In genomic region chr2:112692496-112692911, GRCh38 we compare ENCODE assay signal across 8 cellular contexts. TPM values are rescaled to one million over a fixed set of nuclear protein-coding genes. Genes with fewer than 3 reads are reported as not detected.
DNase-seq lines count a peak whose midpoint lies in the region; ATAC-seq and TF ChIP-seq lines count a peak whose summit lies in the region.

No MANE protein-coding gene starts in this region.

- no peaks in the 10 kb centered on the region for H3K27me3 Mint-ChIP-seq in T-cell
- no peaks in the 10 kb centered on the region for H3K27me3 Mint-ChIP-seq in stimulated activated memory B cell treated with anti-CD40 and anti-IgM and Interleukin-4, amounts not matched to agents 10 μg/mL and 1 μg/mL and 100 μg/mL, for 72 hours

- no peaks in the 10 kb centered on the region for H3K36me3 Mint-ChIP-seq in T-cell
- H3K36me3 Mint-ChIP-seq in stimulated activated memory B cell treated with anti-CD40 and anti-IgM and Interleukin-4, amounts not matched to agents 10 μg/mL and 1 μg/mL and 100 μg/mL, for 72 hours = no peaks in the 10 kb centered on the region

- H3K27ac ChIP-seq in body of pancreas = no peak overlapping the region
- no peak overlapping the region for H3K27ac ChIP-seq in uterus

- intact Hi-C loops in body of pancreas (cut with DNase I) = no loop called here
- intact Hi-C loops in uterus (cut with DNase I; ENCODE audit: low total_unique reads) = no loop called here

- H3K9me3 Mint-ChIP-seq in T-cell = no peaks in the 10 kb centered on the region
- H3K9me3 Mint-ChIP-seq in stimulated activated memory B cell treated with anti-CD40 and anti-IgM and Interleukin-4, amounts not matched to agents 10 μg/mL and 1 μg/mL and 100 μg/mL, for 72 hours = no peaks in the 10 kb centered on the region

- TF ChIP-seq CTCF in GM06990 (IDR thresholded peaks at IDR 0.05; ENCODE audit: insufficient read depth, low read length, poor library complexity, severe bottlenecking) = no peak
- TF ChIP-seq CTCF in body of pancreas (IDR thresholded peaks at IDR 0.05) = no peak
- TF ChIP-seq CTCF in uterus (IDR thresholded peaks at IDR 0.05) = no peak

- TF ChIP-seq POLR2A in body of pancreas (IDR thresholded peaks at IDR 0.05) = no peak
- TF ChIP-seq POLR2A in uterus (IDR thresholded peaks at IDR 0.05) = no peak

- H3K4me1 ChIP-seq in body of pancreas (peaks cover 7% of the 10 kb centered on the region), uterus (no peaks in the 10 kb centered on the region)

- H3K4me3 ChIP-seq in GM06990 (replicated peaks; ENCODE audit: low read depth, low read length) (no peak overlapping the region), body of pancreas (no peak overlapping the region), uterus (no peak overlapping the region)

- CTCF ChIA-PET in T-cell (lab: Charles Lee) = interaction anchor here (0.7 to 4.3 kb wide), 7 partner anchors 45 to 433 kb away, joined by 3 to 40 read pairs (median 4); no protein-coding TSS in a partner anchor

- peak overlapping the region; percentile 53 to 86 for H3K27ac Mint-ChIP-seq in T-cell
- H3K27ac Mint-ChIP-seq in stimulated activated memory B cell treated with anti-CD40 and anti-IgM and Interleukin-4, amounts not matched to agents 10 μg/mL and 1 μg/mL and 100 μg/mL, for 72 hours = peak overlapping the region; percentile 62

- H3K4me1 Mint-ChIP-seq in T-cell = peaks cover 28 to 32% (median 29%) of the 10 kb centered on the region in 3 donors
- H3K4me1 Mint-ChIP-seq in stimulated activated memory B cell treated with anti-CD40 and anti-IgM and Interleukin-4, amounts not matched to agents 10 μg/mL and 1 μg/mL and 100 μg/mL, for 72 hours = peaks cover 36% of the 10 kb centered on the region

- peak; percentile 72 to 90 (median 80) for ATAC-seq in T-cell (replicated peaks in 1 of 4)
- ATAC-seq in body of pancreas = peak; percentile 31
- peak; percentile 49 for ATAC-seq in left lobe of liver
- peak; percentile 80 for ATAC-seq in stimulated activated memory B cell treated with anti-CD40 and anti-IgM and Interleukin-4, amounts not matched to agents 10 μg/mL and 1 μg/mL and 100 μg/mL, for 72 hours

- 39 to 50% methylated on average over 4 to 5 of the region's 5 CpGs for WGBS in body of pancreas, 2 donors

- H3K9me3 ChIP-seq in body of pancreas = no peaks in the 10 kb centered on the region
- H3K9me3 ChIP-seq in uterus = no peaks in the 10 kb centered on the region

- H3K36me3 ChIP-seq in GM06990 (ENCODE audit: control insufficient read depth, insufficient read depth, low read length) (no peaks in the 10 kb centered on the region), body of pancreas (replicated peaks in 1 of 2; ENCODE audit: insufficient read depth in 1 of 2, low read depth in 2 of 2) (no peaks in the 10 kb centered on the region), uterus (no peaks in the 10 kb centered on the region)

- H3K4me3 Mint-ChIP-seq in T-cell = no peak overlapping the region
- H3K4me3 Mint-ChIP-seq in stimulated activated memory B cell treated with anti-CD40 and anti-IgM and Interleukin-4, amounts not matched to agents 10 μg/mL and 1 μg/mL and 100 μg/mL, for 72 hours = no peak overlapping the region

- DNase-seq in GM06990 (ENCODE audit: extremely low read depth, insufficient read length) = peak; percentile 62
- peak; percentile 96 for DNase-seq in H4 (ENCODE audit: low spot score)
- DNase-seq in Kasumi-1 (lab: John Stamatoyannopoulos, UW) = peak; percentile 17 to 59
- peak in 30 of 34 experiments; percentile 5 to 53 (median 21) for DNase-seq in T-cell
- peak in 1 of 4 donors; percentile 67 for DNase-seq in body of pancreas
- no peak for DNase-seq in left lobe of liver (ENCODE audit: low spot score)
- DNase-seq in uterus = no peak

- POLR2A ChIA-PET in T-cell (lab: Charles Lee) = interaction anchor here in 1 of 2 donors (0.9 kb wide), 1 partner anchor 108 kb away, joined by 3 read pairs; the partner anchor contains the start of gene CHCHD5

- H3K27me3 ChIP-seq in GM06990 (replicated peaks; ENCODE audit: control insufficient read depth, insufficient read depth, low read length) (no peaks in the 10 kb centered on the region), body of pancreas (no peaks in the 10 kb centered on the region), uterus (no peaks in the 10 kb centered on the region)

RNA-seq across cellular contexts. Expression of gene NT5DC4, which starts 28.3 kb away (rescaled TPM):
- not detected in 2 replicates for total RNA-seq in H4 (2014; rRNA removed; shearing (Covaris generic))
- total RNA-seq in T-cell (not detected), body of pancreas (not detected), left lobe of liver (not detected), uterus (not detected)

RNA-seq across cellular contexts. Expression of gene SLC20A1, which starts 46.8 kb away (rescaled TPM):
- 54.2 and 57.2 TPM in 2 replicates for total RNA-seq in H4 (2014; rRNA removed; shearing (Covaris generic))
- total RNA-seq in T-cell (100 to 1,000 TPM in 2 of 5 donors, 10 to 100 TPM in 3; 65.8 to 135 (median 83.0) TPM), body of pancreas (10 to 100 TPM; 20.5 to 50.1 TPM), left lobe of liver (12.9 TPM), uterus (10 to 100 TPM; 11.5 to 30.6 (median 24.4) TPM)

Comparison
In these comparisons a context has a peak if more than half of its experiments do, and no peak if none do; other contexts are left out.
1. DNase-seq: peak in GM06990 (single experiment), H4 (single experiment), Kasumi-1 (2 of 2) and T-cell (30 of 34); none in left lobe of liver (single experiment) and uterus (0 of 2).
2. Peak in every context shown above with its lines, with median percentiles within 50 percentile points of each other: ATAC-seq.